5 cellular contexts compared by ENCODE assay signal in the genomic region with DNA sequence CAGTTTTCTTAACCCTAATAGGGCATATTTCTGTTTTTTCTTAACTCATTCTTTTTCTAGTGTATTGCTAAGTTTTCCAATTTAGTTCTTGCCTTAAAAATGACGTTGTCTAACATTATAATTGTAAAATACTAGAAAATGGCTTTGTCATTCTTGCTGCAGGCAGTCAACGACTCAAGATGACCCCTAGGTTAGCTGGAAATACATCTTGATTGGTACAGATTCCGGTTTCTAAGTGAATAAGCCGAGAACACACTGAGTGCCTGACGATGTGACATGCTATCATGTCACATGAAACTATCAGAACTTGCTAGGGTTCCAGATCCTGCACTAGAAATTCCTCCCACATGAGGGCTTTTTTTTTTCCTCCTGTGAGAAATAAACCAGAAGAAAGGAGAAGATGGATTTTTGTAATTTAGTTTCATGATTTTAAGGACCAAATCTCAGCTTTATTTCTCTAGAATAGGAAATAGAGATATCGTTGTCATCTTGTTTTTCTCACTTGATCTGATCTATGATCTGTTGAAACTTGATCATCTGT. TPM values are rescaled to one million over a fixed set of nuclear protein-coding genes. Genes with fewer than 3 reads are reported as not detected.
"Had no signal": no experiment of that assay in that cellular context is flagged by ENCODE, and none has a peak within 500 bp of the region (broad histone marks: within the 10 kb centered on the region; RNA-seq: fewer than 3 reads in every experiment).

No MANE protein-coding gene starts in this region.

RNA-seq across cellular contexts. Expression of a gene that starts 49.3 kb away (rescaled TPM):
- total RNA-seq: mammary epithelial cell, mesothelial cell of epicardium, osteocyte, vagina had no signal
- polyA plus RNA-seq: keratinocyte, mammary epithelial cell had no signal
